ENCODE assay signal across 17 cellular contexts in genomic region chr3:38421679-38422336, GRCh38. TPM values are rescaled to one million over a fixed set of nuclear protein-coding genes. Genes with fewer than 3 reads are reported as not detected.
DNase-seq lines count a peak whose midpoint lies in the region; ATAC-seq and TF ChIP-seq lines count a peak whose summit lies in the region.
"Had no signal": no experiment of that assay in that cellular context is flagged by ENCODE, and none has a peak within 500 bp of the region (broad histone marks: within the 10 kb centered on the region; RNA-seq: fewer than 3 reads in every experiment).

No MANE protein-coding gene starts in this region.

- H3K27ac Mint-ChIP-seq in naive thymus-derived CD8-positive, alpha-beta T cell: peak overlapping the region in 6 of 10 donors; percentile 61 to 93 (median 84)
- H3K27ac Mint-ChIP-seq: B cell had no signal

- POLR2A ChIA-PET in naive thymus-derived CD8-positive, alpha-beta T cell (lab: Charles Lee): interaction anchor here (1.0 to 2.2 kb wide), 3 partner anchors 25 to 75 kb away, joined by 3 to 9 read pairs (median 3); partner anchors contain the start of gene XYLB

- DNase-seq in ELF-1 (ENCODE audit: low read depth, low spot score): peak; percentile 15
- peak; percentile 34 for DNase-seq in epithelial cell of esophagus (ENCODE audit: low read depth)
- DNase-seq in naive thymus-derived CD8-positive, alpha-beta T cell: no peak
- no peak for DNase-seq in GM19238 (ENCODE audit: insufficient read length, low spot score)
- DNase-seq in NCI-H526 treated with DMSO at 0.1 percent for 48 hours (lab: John Stamatoyannopoulos, UW): no peak
- DNase-seq: CD4-positive, alpha-beta memory T cell; DMS 273 treated with DMSO at 0.1 percent for 48 hours; NCI-H1417 treated with DMSO at 0.1 percent for 48 hours; NCI-H1930; NCI-H69; NK-92 treated with Interleukin-12 subunit alpha and Interleukin-12 subunit beta, amount 100 ng/mL, for 24 hours; SHP77 treated with DMSO at 0.1 percent for 48 hours had no signal

- H3K9ac ChIP-seq in HUES64 (ENCODE audit: low read depth, low read length): no peak overlapping the region

- H3K4me1 ChIP-seq in HUES64 (ENCODE audit: insufficient read depth, low read length): peaks cover 17% of the 10 kb centered on the region

- no peaks in the 10 kb centered on the region for H3K36me3 Mint-ChIP-seq in naive thymus-derived CD8-positive, alpha-beta T cell
- H3K36me3 Mint-ChIP-seq: CD4-positive, alpha-beta memory T cell had no signal

- H3K4me3 Mint-ChIP-seq in naive thymus-derived CD8-positive, alpha-beta T cell: peak overlapping the region in 6 of 10 donors; percentile 20 to 85 (median 74)
- H3K4me3 Mint-ChIP-seq: B cell had no signal

- no peaks in the 10 kb centered on the region for H3K9me3 Mint-ChIP-seq in naive thymus-derived CD8-positive, alpha-beta T cell
- H3K9me3 Mint-ChIP-seq: CD4-positive, alpha-beta memory T cell had no signal

- WGBS in HUES64: 60% methylated on average over 7 of the region's 7 CpGs

- peak overlapping the region; percentile 60; the same call in 1 of the 2 replicates for H3K27ac ChIP-seq in HUES64 (ENCODE audit: low read depth, low read length)

- no peak for ATAC-seq in naive thymus-derived CD8-positive, alpha-beta T cell
- ATAC-seq in HG03097 (IDR thresholded peaks at IDR 0.05; ENCODE audit: low FRiP score, unreplicated experiment): no peak
- ATAC-seq: K562, SK-N-SH treated with all-trans-retinoic acid at 6 μM for 48 hours had no signal

- no peaks in the 10 kb centered on the region for H3K9me3 ChIP-seq in HUES64 (ENCODE audit: insufficient read depth, low read depth, low read length)

- no peaks in the 10 kb centered on the region for H3K27me3 Mint-ChIP-seq in naive thymus-derived CD8-positive, alpha-beta T cell
- H3K27me3 Mint-ChIP-seq: CD4-positive, alpha-beta memory T cell had no signal

- no peak for TF ChIP-seq CTCF in epithelial cell of esophagus (IDR thresholded peaks at IDR 0.05; ENCODE audit: insufficient read depth, low read depth, low read length, missing control alignments)

- H3K27me3 ChIP-seq in HUES64 (ENCODE audit: insufficient read depth, low read length): no peaks in the 10 kb centered on the region

- peaks cover 17 to 55% (median 28%) of the 10 kb centered on the region in 4 donors for H3K4me1 Mint-ChIP-seq in naive thymus-derived CD8-positive, alpha-beta T cell
- H3K4me1 Mint-ChIP-seq: B cell had no signal

- H3K4me3 ChIP-seq in HUES64 (ENCODE audit: low read length) (no peak overlapping the region), epithelial cell of esophagus (ENCODE audit: low read length) (no peak overlapping the region)
- H3K4me3 ChIP-seq: K562 had no signal

- no peaks in the 10 kb centered on the region for H3K36me3 ChIP-seq in HUES64 (ENCODE audit: insufficient read depth, low read length)

RNA-seq across cellular contexts. Expression of gene ACVR2B, which starts 31.9 kb away (rescaled TPM):
- 29.8 TPM for polyA plus RNA-seq in HUES64 (2013, experiment 1 of 2)
- polyA plus RNA-seq in HUES64 (2013, experiment 2 of 2): 33.5 TPM
- total RNA-seq in naive thymus-derived CD8-positive, alpha-beta T cell: 10 to 100 TPM; 13.7 to 16.1 TPM
- polyA plus RNA-seq in naive thymus-derived CD8-positive, alpha-beta T cell: 1 to 10 TPM in 2 of 3 donors, under 1 TPM in 1; 0.69 to 1.9 (median 1.2) TPM

Comparison
In these comparisons a context has a peak if more than half of its experiments do, and no peak if none do; other contexts are left out.
1. DNase-seq: peak in ELF-1 (single experiment) and epithelial cell of esophagus (single experiment); none in naive thymus-derived CD8-positive, alpha-beta T cell (0 of 10), GM19238 (single experiment) and NCI-H526 treated with DMSO at 0.1 percent for 48 hours (single experiment).